In genomic region chr9:131477816-131478419, GRCh38 we compare ENCODE assay signal across 2 cellular contexts.
TF ChIP-seq lines count a peak whose summit lies in the region.

No MANE protein-coding gene starts in this region.

TF ChIP-seq in HEK293, 187 proteins besides CTCF, POLR2A, EP300 and RAD21:
- TF ChIP-seq ZNF777 (tag by site-specific recombination; IDR thresholded peaks at IDR 0.05; ENCODE audit: borderline replicate concordance) (no peak), OSR2 (tag by site-specific recombination; IDR thresholded peaks at IDR 0.05) (no peak), SP7 (tag by site-specific recombination; IDR thresholded peaks at IDR 0.05) (no peak), ZNF768 (tag by site-specific recombination; IDR thresholded peaks at IDR 0.05) (peak; percentile 51; the same call in 1 of the 2 replicates), SCRT2 (tag by site-specific recombination; IDR thresholded peaks at IDR 0.05) (0 out of 2 replicates have a peak, but pooled peaks have one; percentile 24), ZNF600 (tag by site-specific recombination; IDR thresholded peaks at IDR 0.05) (no peak), ZBTB20 (tag by site-specific recombination; IDR thresholded peaks at IDR 0.05) (no peak), ZNF830 (tag by site-specific recombination; IDR thresholded peaks at IDR 0.05; ENCODE audit: low read depth) (no peak), ZNF704 (tag by site-specific recombination; IDR thresholded peaks at IDR 0.05) (no peak)

TF ChIP-seq in GM12878, 131 proteins besides CTCF, POLR2A, EP300 and RAD21:
- no peak for TF ChIP-seq SMAD1 (IDR thresholded peaks at IDR 0.05; ENCODE audit: low read depth, partially characterized antibody)
- no peak for TF ChIP-seq USF2 (IDR thresholded peaks at IDR 0.05; ENCODE audit: borderline replicate concordance, low read depth, low read length)
- TF ChIP-seq TCF12 (IDR thresholded peaks at IDR 0.05; ENCODE audit: low read depth, low read length), result no peak
- no peak for TF ChIP-seq SIX5 (IDR thresholded peaks at IDR 0.05; ENCODE audit: low read depth, low read length, severe bottlenecking)
- TF ChIP-seq MYB (IDR thresholded peaks at IDR 0.05; ENCODE audit: borderline replicate concordance, low read depth, low read length), result no peak
- no peak for TF ChIP-seq MYC (IDR thresholded peaks at IDR 0.05; ENCODE audit: insufficient read depth, insufficient read length, insufficient replicate concordance, low read length, severe bottlenecking)
- TF ChIP-seq DPF2 (IDR thresholded peaks at IDR 0.05), result no peak
